1 cellular context compared by ENCODE assay signal in genomic region chr12:132717011-132717410, GRCh38.
TF ChIP-seq lines count a peak whose summit lies in the region.

No MANE protein-coding gene starts in this region.

TF ChIP-seq in HepG2, 621 proteins besides CTCF, POLR2A, EP300 and RAD21:
- TF ChIP-seq ETS1 (CRISPR knock-in tag; IDR thresholded peaks at IDR 0.05), result no peak
- no peak for TF ChIP-seq ZBTB25 (CRISPR knock-in tag; IDR thresholded peaks at IDR 0.05)
- TF ChIP-seq ZNF513 (CRISPR knock-in tag; conservative IDR thresholded peaks at IDR 0.05), result no peak
- no peak for TF ChIP-seq ZNF276 (CRISPR knock-in tag; IDR thresholded peaks at IDR 0.05; ENCODE audit: low read depth)
- TF ChIP-seq HNRNPLL (IDR thresholded peaks at IDR 0.05; ENCODE audit: low read depth, low read length, poor library complexity, severe bottlenecking), result peak; percentile 41
- TF ChIP-seq RBFOX2 (IDR thresholded peaks at IDR 0.05; ENCODE audit: low read depth, low read length), result no peak
